ENCODE assay signal across 8 cellular contexts in the genomic region with DNA sequence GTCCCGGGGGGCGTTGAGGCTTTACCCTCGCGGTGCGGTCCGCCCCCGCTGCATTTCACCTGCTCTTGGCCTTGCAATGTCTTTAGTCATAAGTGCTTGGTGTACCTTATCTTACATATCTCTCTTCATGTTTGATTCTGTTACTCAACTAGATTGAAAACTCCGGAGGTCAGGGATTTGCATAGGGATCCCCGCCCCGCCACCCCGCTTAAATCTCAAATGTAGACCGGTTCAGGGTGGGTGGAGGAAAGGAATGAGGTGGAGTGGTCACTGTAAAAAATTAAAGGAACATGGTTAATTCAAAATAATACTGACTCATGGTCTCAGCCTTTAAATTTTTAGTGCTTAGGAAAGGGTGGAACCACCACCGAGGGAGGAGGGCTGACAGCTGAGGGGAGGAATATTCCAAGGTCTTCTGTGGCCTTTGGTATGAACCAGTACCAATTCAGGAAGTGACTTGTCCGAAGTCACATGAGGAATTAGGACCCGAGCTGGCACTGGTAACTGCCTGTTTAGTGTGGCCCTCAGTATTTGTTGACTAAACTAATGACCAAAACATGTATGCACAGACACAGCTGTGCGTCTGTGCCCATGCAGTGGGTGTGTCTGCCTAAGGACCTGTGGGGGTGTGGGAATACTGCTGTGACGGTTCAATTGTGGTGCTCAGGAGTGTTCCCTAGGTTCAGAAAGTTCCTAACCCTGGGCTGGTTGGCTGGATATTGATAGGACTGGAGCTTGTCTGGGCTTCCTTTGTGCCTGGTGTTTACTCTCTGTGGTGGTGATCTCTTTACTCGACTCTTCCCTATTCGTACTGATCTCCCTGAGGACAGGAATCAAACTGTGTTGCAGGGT. TPM values are rescaled to one million over a fixed set of nuclear protein-coding genes. Genes with fewer than 3 reads are reported as not detected.
DNase-seq lines count a peak whose midpoint lies in the region; ATAC-seq, FAIRE-seq and TF ChIP-seq lines count a peak whose summit lies in the region.

No MANE protein-coding gene starts in this region.

- TF ChIP-seq CTCF in WERI-Rb-1 (IDR thresholded peaks at IDR 0.05; ENCODE audit: low read depth, low read length) (no peak), endodermal cell (conservative IDR thresholded peaks at IDR 0.05) (no peak), stomach (IDR thresholded peaks at IDR 0.05) (no peak)

- peak; percentile 48 for FAIRE-seq in GM12891 (lab: Jason Lieb, UNC)

- no peaks in the 10 kb centered on the region for H3K27me3 ChIP-seq in WERI-Rb-1 (ENCODE audit: insufficient read depth, low read depth, severe bottlenecking)
- no peaks in the 10 kb centered on the region for H3K27me3 ChIP-seq in endodermal cell (ENCODE audit: control insufficient read depth, insufficient read depth, low read length, poor library complexity, severe bottlenecking)
- H3K27me3 ChIP-seq in stomach = no peaks in the 10 kb centered on the region

- no peak for TF ChIP-seq EP300 in stomach (IDR thresholded peaks at IDR 0.05)

- H3K27me3 Mint-ChIP-seq in endodermal cell (ENCODE audit: insufficient read depth) = no peaks in the 10 kb centered on the region

- no peaks in the 10 kb centered on the region for H3K9me3 Mint-ChIP-seq in endodermal cell

- WGBS in endodermal cell (ENCODE audit: insufficient coverage in 1 of 2, insufficient read length in 1 of 2), 2 experiments = 4 to 10% methylated on average over 4 to 19 of the region's 19 CpGs
- WGBS in stomach, 5 donors = 2 to 3% (median 2%) methylated on average over 19 of the region's 19 CpGs

- H3K4me1 Mint-ChIP-seq in endodermal cell = peaks cover 24% of the 10 kb centered on the region

- H3K4me1 ChIP-seq in endodermal cell (ENCODE audit: control insufficient read depth, insufficient read depth, low read length) = no peaks in the 10 kb centered on the region
- peaks cover 25 to 41% (median 33%) of the 10 kb centered on the region in 4 donors for H3K4me1 ChIP-seq in stomach

- peak overlapping the region; percentile 92 for H3K27ac Mint-ChIP-seq in endodermal cell

- H3K36me3 ChIP-seq in KOPT-K1 (ENCODE audit: insufficient read depth, low read length) = peaks cover 19% of the 10 kb centered on the region
- peaks cover 5% of the 10 kb centered on the region for H3K36me3 ChIP-seq in WERI-Rb-1
- H3K36me3 ChIP-seq in endodermal cell (ENCODE audit: control insufficient read depth, insufficient read depth, low read length) = peaks cover 24% of the 10 kb centered on the region
- H3K36me3 ChIP-seq in stomach = peaks cover 0 to 5% (median 0%) of the 10 kb centered on the region in 4 donors

- peak; percentile 14; the same call in 1 of the 2 replicates for TF ChIP-seq POLR2A in GM12891 (IDR thresholded peaks at IDR 0.05; ENCODE audit: low read depth, low read length)
- TF ChIP-seq POLR2A in stomach (IDR thresholded peaks at IDR 0.05) = no peak

- intact Hi-C loops in stomach (cut with DNase I; ENCODE audit: low total_unique reads) = no loop called here
- intact Hi-C loops in posterior vena cava (cut with DNase I) = no loop called here

- H3K27ac ChIP-seq in KOPT-K1 (ENCODE audit: low read depth, low read length, poor library complexity, severe bottlenecking) (peak overlapping the region; percentile 95), WERI-Rb-1 (peak overlapping the region; percentile 84), endodermal cell (ENCODE audit: low read depth, low read length) (no peak overlapping the region), stomach (peak overlapping the region; percentile 86 to 97 (median 95))

- DNase-seq in GM12891 (ENCODE audit: insufficient read length, low spot score) = no peak
- no peak for DNase-seq in WERI-Rb-1
- peak; percentile 72 for DNase-seq in endodermal cell
- peak; percentile 46 for DNase-seq in mucosa of gallbladder (ENCODE audit: low spot score)
- DNase-seq in stomach = peak; percentile 42
- DNase-seq in posterior vena cava (ENCODE audit: low spot score) = no peak

- H3K9me3 ChIP-seq in KOPT-K1 (ENCODE audit: insufficient read depth, low read length, poor library complexity, severe bottlenecking) (no peaks in the 10 kb centered on the region), WERI-Rb-1 (ENCODE audit: severe bottlenecking) (no peaks in the 10 kb centered on the region), endodermal cell (ENCODE audit: control insufficient read depth, low read length) (peaks cover 4% of the 10 kb centered on the region), stomach (no peaks in the 10 kb centered on the region)

- peak overlapping the region; percentile 85 for H3K9ac ChIP-seq in endodermal cell (ENCODE audit: extremely low read depth, low read length, poor library complexity, severe bottlenecking)

- peaks cover 18% of the 10 kb centered on the region for H3K36me3 Mint-ChIP-seq in endodermal cell (ENCODE audit: low read depth)

- ATAC-seq in GM21786 (IDR thresholded peaks at IDR 0.05; ENCODE audit: unreplicated experiment) = peak; percentile 34

- peak overlapping the region; percentile 68 for H3K4me3 ChIP-seq in WERI-Rb-1 (ENCODE audit: low read depth, low read length)
- H3K4me3 ChIP-seq in endodermal cell (ENCODE audit: low read length) = peak overlapping the region; percentile 98
- H3K4me3 ChIP-seq in stomach = peak overlapping the region; percentile 85 to 96 (median 92)

- peak overlapping the region; percentile 83 for H3K4me3 Mint-ChIP-seq in endodermal cell

TF ChIP-seq in GM12891, 5 proteins besides CTCF, POLR2A, EP300 and RAD21:
- TF ChIP-seq PAX5 (IDR thresholded peaks at IDR 0.05; ENCODE audit: insufficient read depth, low read length, severe bottlenecking) (no peak), POU2F2 (IDR thresholded peaks at IDR 0.05; ENCODE audit: low read depth, low read length) (peak; percentile 87; the same call in 1 of the 2 replicates), SPI1 (IDR thresholded peaks at IDR 0.05; ENCODE audit: low read depth, low read length) (peak; percentile 66)

RNA-seq across cellular contexts. Expression of a gene that starts 1.0 kb away (rescaled TPM):
- polyA plus RNA-seq in GM12891 (2012; ENCODE audit: low read depth, missing spikeins) = 20.3 TPM
- total RNA-seq in endodermal cell (10 to 100 TPM; 66.7 to 68.6 TPM), mucosa of gallbladder (71.4 TPM), stomach (100 to 1,000 TPM in 2 of 5 donors, 10 to 100 TPM in 3; 37.9 to 181 (median 64.0) TPM), posterior vena cava (10 to 100 TPM; 25.4 to 40.4 TPM)
- 60.2 TPM for polyA plus RNA-seq in endodermal cell (2013, experiment 1 of 2)
- 62.9 TPM for polyA plus RNA-seq in endodermal cell (2013, experiment 2 of 2)
- polyA plus RNA-seq in stomach = 10 to 100 TPM; 13.2 to 60.3 (median 46.5) TPM

RNA-seq across cellular contexts. Expression of a gene that starts 12.9 kb away (rescaled TPM):
- polyA plus RNA-seq in GM12891 (2012; ENCODE audit: low read depth, missing spikeins) = 39.7 TPM
- total RNA-seq in endodermal cell (10 to 100 TPM; 77.5 to 77.6 TPM), mucosa of gallbladder (90.5 TPM), stomach (100 to 1,000 TPM in 1 of 5 donors, 10 to 100 TPM in 3, 1 to 10 TPM in 1; 8.2 to 103 (median 72.4) TPM), posterior vena cava (100 to 1,000 TPM in 1 of 2 donors, 10 to 100 TPM in 1; 87.4 to 104 TPM)
- 115 TPM for polyA plus RNA-seq in endodermal cell (2013, experiment 1 of 2)
- 105 TPM for polyA plus RNA-seq in endodermal cell (2013, experiment 2 of 2)
- 10 to 100 TPM; 18.0 to 31.0 (median 30.1) TPM for polyA plus RNA-seq in stomach

Comparison
In these comparisons a context has a peak if more than half of its experiments do, and no peak if none do; other contexts are left out.
1. DNase-seq: peak in endodermal cell (single experiment), mucosa of gallbladder (single experiment) and stomach (single experiment); none in GM12891 (single experiment), WERI-Rb-1 (single experiment) and posterior vena cava (single experiment).
2. Peak in every context shown above with its lines, with median percentiles within 50 percentile points of each other: H3K4me3 ChIP-seq.